ENCODE assay signal across 1 cellular context in genomic region chr1:31861346-31861745, GRCh38.
TF ChIP-seq lines count a peak whose summit lies in the region.

No MANE protein-coding gene starts in this region.

TF ChIP-seq in HepG2, 621 proteins besides CTCF, POLR2A, EP300 and RAD21:
- TF ChIP-seq STAG1 (CRISPR knock-in tag; IDR thresholded peaks at IDR 0.05) (peak; percentile 63), USF2 (IDR thresholded peaks at IDR 0.05; ENCODE audit: low read depth, low read length) (0 out of 2 replicates have a peak, but pooled peaks have one; percentile 15), USF2 (CRISPR knock-in tag; IDR thresholded peaks at IDR 0.05; ENCODE audit: borderline replicate concordance) (no peak), ZNF12 (CRISPR knock-in tag; IDR thresholded peaks at IDR 0.05) (no peak)
